In the genomic region with DNA sequence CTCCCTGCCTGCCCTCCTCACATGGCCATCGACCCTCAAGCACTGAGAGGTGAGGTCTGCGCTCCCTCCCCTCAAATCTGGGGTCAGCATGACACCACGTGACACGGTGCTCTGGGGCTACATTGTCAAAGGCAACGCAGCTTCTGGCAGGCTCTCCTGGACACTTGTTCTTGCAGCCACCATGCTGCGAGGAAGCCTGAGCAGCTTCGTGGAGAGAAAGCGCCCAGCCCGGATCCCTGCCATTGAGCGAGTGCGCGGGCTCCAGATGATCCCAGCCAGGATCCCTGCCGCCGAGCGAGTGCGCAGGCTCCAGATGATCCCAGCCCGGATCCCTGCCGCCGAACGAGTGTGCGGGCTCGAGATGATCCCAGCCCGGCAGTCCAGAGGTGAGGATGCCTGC, we compare ENCODE assay signal across 1 cellular context.
TF ChIP-seq lines count a peak whose summit lies in the region.

No MANE protein-coding gene starts in this region.

TF ChIP-seq in H1, 55 proteins besides CTCF, POLR2A, EP300 and RAD21:
- TF ChIP-seq, protein P1, sequence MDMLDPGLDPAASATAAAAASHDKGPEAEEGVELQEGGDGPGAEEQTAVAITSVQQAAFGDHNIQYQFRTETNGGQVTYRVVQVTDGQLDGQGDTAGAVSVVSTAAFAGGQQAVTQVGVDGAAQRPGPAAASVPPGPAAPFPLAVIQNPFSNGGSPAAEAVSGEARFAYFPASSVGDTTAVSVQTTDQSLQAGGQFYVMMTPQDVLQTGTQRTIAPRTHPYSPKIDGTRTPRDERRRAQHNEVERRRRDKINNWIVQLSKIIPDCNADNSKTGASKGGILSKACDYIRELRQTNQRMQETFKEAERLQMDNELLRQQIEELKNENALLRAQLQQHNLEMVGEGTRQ (IDR thresholded peaks at IDR 0.05; ENCODE audit: low read length), result no peak
- TF ChIP-seq NANOG (IDR thresholded peaks at IDR 0.05; ENCODE audit: insufficient read depth, low read depth, low read length, poor library complexity, severe bottlenecking) (no peak), RFX5 (IDR thresholded peaks at IDR 0.05; ENCODE audit: borderline replicate concordance, low read depth, low read length) (no peak), TAF1 (IDR thresholded peaks at IDR 0.05; ENCODE audit: low read depth, low read length) (no peak), GTF2F1 (IDR thresholded peaks at IDR 0.05; ENCODE audit: borderline replicate concordance, low read depth, low read length) (no peak), SP4 (IDR thresholded peaks at IDR 0.05; ENCODE audit: low read length) (no peak), SRF (IDR thresholded peaks at IDR 0.05; ENCODE audit: low read depth, low read length) (no peak), RBBP5 (IDR thresholded peaks at IDR 0.05; ENCODE audit: borderline replicate concordance, low read depth, low read length) (no peak), CTBP2 (IDR thresholded peaks at IDR 0.05; ENCODE audit: borderline replicate concordance, insufficient read depth, insufficient read length, low read length) (no peak), POLR2AphosphoS5 (IDR thresholded peaks at IDR 0.05; ENCODE audit: low read depth, low read length) (no peak), HDAC6 (IDR thresholded peaks at IDR 0.05; ENCODE audit: low read depth, low read length) (no peak), CHD1 (IDR thresholded peaks at IDR 0.05; ENCODE audit: low read depth, low read length) (no peak)
